In the genomic region with DNA sequence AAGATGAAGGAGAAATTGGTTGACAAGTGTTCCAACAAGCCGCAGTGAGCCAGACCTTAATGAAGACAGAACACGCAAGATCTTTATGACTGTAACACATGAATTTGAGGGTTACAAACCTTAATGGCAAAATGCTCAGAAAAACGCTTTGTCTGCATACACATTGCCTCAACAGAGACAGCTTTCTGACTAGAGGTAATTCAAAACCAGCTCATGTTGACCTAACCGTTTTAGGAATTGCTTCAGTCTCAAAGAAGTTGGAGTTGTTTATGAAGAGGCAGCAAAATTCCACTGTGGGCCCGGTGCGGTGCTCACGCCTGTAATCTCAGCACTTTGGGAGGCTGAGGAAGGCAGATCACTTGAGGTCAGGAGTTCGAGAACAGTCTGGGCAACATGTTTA, we compare ENCODE assay signal across 11 cellular contexts. TPM values are rescaled to one million over a fixed set of nuclear protein-coding genes. Genes with fewer than 3 reads are reported as not detected.
DNase-seq lines count a peak whose midpoint lies in the region; ATAC-seq and TF ChIP-seq lines count a peak whose summit lies in the region.
"Had no signal": no experiment of that assay in that cellular context is flagged by ENCODE, and none has a peak within 500 bp of the region (broad histone marks: within the 10 kb centered on the region; RNA-seq: fewer than 3 reads in every experiment).

No MANE protein-coding gene starts in this region.

- CTCF ChIA-PET in activated B cell treated with CpG ODN at 0.5 μM for 24 hours (lab: Charles Lee): no interaction called here

- H3K27ac Mint-ChIP-seq in activated naive CD4-positive, alpha-beta T cell treated with anti-CD3 and anti-CD28 coated beads, Interleukin-2, amount 50 U/mL, for 24 hours: peak overlapping the region; percentile 95
- peak overlapping the region; percentile 95 for H3K27ac Mint-ChIP-seq in activated B cell treated with CpG ODN at 0.5 μM for 24 hours

- no peaks in the 10 kb centered on the region for H3K27me3 Mint-ChIP-seq in activated naive CD4-positive, alpha-beta T cell treated with anti-CD3 and anti-CD28 coated beads, Interleukin-2, amount 50 U/mL, for 24 hours
- H3K27me3 Mint-ChIP-seq in activated B cell treated with CpG ODN at 0.5 μM for 24 hours: no peaks in the 10 kb centered on the region

- DNase-seq in activated naive CD4-positive, alpha-beta T cell (lab: John Stamatoyannopoulos, UW): no peak
- DNase-seq in activated B cell treated with CpG ODN at 0.5 μM for 24 hours (no peak), left lung (no peak), thyroid gland (no peak)
- DNase-seq: left ventricle myocardium superior, NCI-H1436 had no signal

- H3K4me3 ChIP-seq in left lung: peak overlapping the region in 1 of 2 donors; percentile 100
- H3K4me3 ChIP-seq in thyroid gland (replicated peaks in 1 of 3): no peak overlapping the region

- TF ChIP-seq CTCF in activated B cell treated with CpG ODN at 0.5 μM for 24 hours (IDR thresholded peaks at IDR 0.05): no peak
- no peak for TF ChIP-seq CTCF in left lung (IDR thresholded peaks at IDR 0.05)
- no peak for TF ChIP-seq CTCF in thyroid gland (IDR thresholded peaks at IDR 0.05)

- peak overlapping the region; percentile 98 to 100 for H3K27ac ChIP-seq in left lung
- H3K27ac ChIP-seq in thyroid gland: peak overlapping the region; percentile 96 to 100 (median 97)

- no peak for TF ChIP-seq POLR2A in thyroid gland (IDR thresholded peaks at IDR 0.05)

- H3K4me1 ChIP-seq in left lung (peaks cover 20 to 39% of the 10 kb centered on the region in 2 donors), thyroid gland (peaks cover 21 to 25% of the 10 kb centered on the region in 2 donors)

- H3K9me3 ChIP-seq in left lung (no peaks in the 10 kb centered on the region), thyroid gland (no peaks in the 10 kb centered on the region)
- H3K9me3 ChIP-seq: thoracic aorta had no signal

- WGBS in thyroid gland, 2 donors: 64 to 71% methylated on average over 8 of the region's 8 CpGs

- H3K4me1 Mint-ChIP-seq in activated naive CD4-positive, alpha-beta T cell treated with anti-CD3 and anti-CD28 coated beads, Interleukin-2, amount 50 U/mL, for 24 hours: peaks cover 52% of the 10 kb centered on the region
- H3K4me1 Mint-ChIP-seq in activated B cell treated with CpG ODN at 0.5 μM for 24 hours: peaks cover 49% of the 10 kb centered on the region

- intact Hi-C loops in activated B cell treated with CpG ODN at 0.5 μM for 24 hours (cut with micrococcal nuclease): loop anchor here (5.0 to 10.0 kb wide), 4 partner anchors 37 to 1133 kb away; partner anchors contain the start of genes BAZ1B and CLIP2
- intact Hi-C loops in left lung (cut with DNase I): no loop called here
- intact Hi-C loops in thyroid gland (cut with DNase I): no loop called here

- H3K27me3 ChIP-seq in left lung: no peaks in the 10 kb centered on the region
- no peaks in the 10 kb centered on the region for H3K27me3 ChIP-seq in thyroid gland

- no peaks in the 10 kb centered on the region for H3K9me3 Mint-ChIP-seq in activated naive CD4-positive, alpha-beta T cell treated with anti-CD3 and anti-CD28 coated beads, Interleukin-2, amount 50 U/mL, for 24 hours
- no peaks in the 10 kb centered on the region for H3K9me3 Mint-ChIP-seq in activated B cell treated with CpG ODN at 0.5 μM for 24 hours

- no peaks in the 10 kb centered on the region for H3K36me3 Mint-ChIP-seq in activated naive CD4-positive, alpha-beta T cell treated with anti-CD3 and anti-CD28 coated beads, Interleukin-2, amount 50 U/mL, for 24 hours
- H3K36me3 Mint-ChIP-seq in activated B cell treated with CpG ODN at 0.5 μM for 24 hours (ENCODE audit: low read depth): peaks cover 5% of the 10 kb centered on the region

- peak overlapping the region; percentile 91 for H3K4me3 Mint-ChIP-seq in activated naive CD4-positive, alpha-beta T cell treated with anti-CD3 and anti-CD28 coated beads, Interleukin-2, amount 50 U/mL, for 24 hours
- peak overlapping the region; percentile 94 for H3K4me3 Mint-ChIP-seq in activated B cell treated with CpG ODN at 0.5 μM for 24 hours

- no peaks in the 10 kb centered on the region for H3K36me3 ChIP-seq in left lung
- no peaks in the 10 kb centered on the region for H3K36me3 ChIP-seq in thyroid gland
- H3K36me3 ChIP-seq: thoracic aorta had no signal

- POLR2A ChIA-PET in activated B cell treated with CpG ODN at 0.5 μM for 24 hours (lab: Charles Lee): interaction anchor here (1.1 to 3.2 kb wide), 3 partner anchors 11 to 18 kb away, joined by 3 to 19 read pairs (median 4); no protein-coding TSS in a partner anchor

- no peak for ATAC-seq in activated B cell treated with CpG ODN at 0.5 μM for 24 hours (ENCODE audit: low read depth)
- ATAC-seq in left lung: no peak
- ATAC-seq in HG03097 (IDR thresholded peaks at IDR 0.05; ENCODE audit: low FRiP score, unreplicated experiment): no peak
- no peak for ATAC-seq in GM19452 (IDR thresholded peaks at IDR 0.05; ENCODE audit: unreplicated experiment)
- no peak for ATAC-seq in GM19351 (IDR thresholded peaks at IDR 0.05; ENCODE audit: unreplicated experiment)
- ATAC-seq: left ventricle myocardium superior had no signal

RNA-seq across cellular contexts. Expression of gene GTF2I, which starts 2.2 kb away (rescaled TPM):
- total RNA-seq in activated B cell treated with CpG ODN at 0.5 μM for 24 hours (266 and 299 TPM in 2 replicates), left lung (100 to 1,000 TPM; 220 to 244 TPM), thyroid gland (100 to 1,000 TPM; 240 to 385 (median 353) TPM)
